ENCODE assay signal across 17 cellular contexts in the genomic region with DNA sequence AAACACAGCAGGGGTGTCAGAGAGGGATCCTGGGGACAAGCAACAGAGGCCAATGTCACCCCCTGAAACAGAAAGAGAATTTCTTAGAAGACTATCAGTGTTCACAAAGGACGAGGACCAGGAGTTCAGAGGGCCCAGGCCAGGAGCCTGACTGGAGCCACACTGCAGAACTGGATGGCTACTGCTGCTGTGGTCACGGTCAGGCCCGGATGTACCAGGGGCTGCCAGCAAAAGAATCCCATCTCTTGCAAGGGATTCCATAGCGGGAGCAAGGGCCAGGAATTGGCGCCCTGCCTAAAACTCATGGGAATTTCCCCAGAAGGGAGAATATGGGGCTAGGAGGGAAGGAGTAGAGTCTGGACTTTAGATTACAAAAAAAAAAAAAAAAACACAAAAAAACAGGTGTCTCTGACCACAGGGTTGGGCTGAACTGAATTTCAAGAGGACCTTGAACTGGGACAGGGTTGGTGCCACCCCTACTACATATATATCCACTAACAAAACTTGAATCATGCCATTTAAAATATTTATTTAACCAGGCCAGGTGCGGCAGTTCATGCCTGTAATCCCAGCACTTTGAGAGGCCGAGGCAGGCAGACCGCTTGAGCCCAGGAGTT. TPM values are rescaled to one million over a fixed set of nuclear protein-coding genes. Genes with fewer than 3 reads are reported as not detected.
DNase-seq lines count a peak whose midpoint lies in the region; ATAC-seq and TF ChIP-seq lines count a peak whose summit lies in the region.
"Had no signal": no experiment of that assay in that cellular context is flagged by ENCODE, and none has a peak within 500 bp of the region (broad histone marks: within the 10 kb centered on the region; RNA-seq: fewer than 3 reads in every experiment).

No MANE protein-coding gene starts in this region.

- H3K9me3 ChIP-seq in breast epithelium, result no peaks in the 10 kb centered on the region
- no peaks in the 10 kb centered on the region for H3K9me3 ChIP-seq in mucosa of rectum (ENCODE audit: control insufficient read depth in 2 of 2, low read length in 2 of 2)
- H3K9me3 ChIP-seq in right atrium auricular region, result no peaks in the 10 kb centered on the region
- H3K9me3 ChIP-seq in esophagus muscularis mucosa, result no peaks in the 10 kb centered on the region
- H3K9me3 ChIP-seq: ovary had no signal

- H3K9ac ChIP-seq in mucosa of rectum (ENCODE audit: low read depth in 1 of 2, low read length in 2 of 2), result no peak overlapping the region

- ATAC-seq in natural killer cell treated with Interleukin-12 subunit alpha and Interleukin-12 subunit beta and Interleukin-15 and Interleukin-18, amount 100 ng/mL, for 72 hours, result no peak
- ATAC-seq in natural killer cell, result no peak
- ATAC-seq: Right ventricle myocardium inferior had no signal

- no peak for TF ChIP-seq EP300 in esophagus muscularis mucosa (IDR thresholded peaks at IDR 0.05)

- peaks cover 11 to 19% of the 10 kb centered on the region in 2 donors for H3K4me1 Mint-ChIP-seq in natural killer cell treated with Interleukin-12 subunit alpha and Interleukin-12 subunit beta and Interleukin-15 and Interleukin-18, amount 100 ng/mL, for 72 hours (ENCODE audit: low read depth in 2 of 2)
- H3K4me1 Mint-ChIP-seq in natural killer cell, result peaks cover 10 to 12% of the 10 kb centered on the region in 2 donors

- H3K4me3 ChIP-seq in breast epithelium, result no peak overlapping the region
- no peak overlapping the region for H3K4me3 ChIP-seq in mucosa of rectum (ENCODE audit: low read length in 2 of 2)
- no peak overlapping the region for H3K4me3 ChIP-seq in right atrium auricular region
- H3K4me3 ChIP-seq in esophagus muscularis mucosa, result no peak overlapping the region
- H3K4me3 ChIP-seq: ovary had no signal

- H3K9me3 Mint-ChIP-seq in natural killer cell treated with Interleukin-12 subunit alpha and Interleukin-12 subunit beta and Interleukin-15 and Interleukin-18, amount 100 ng/mL, for 72 hours, result no peaks in the 10 kb centered on the region
- H3K9me3 Mint-ChIP-seq in natural killer cell, result no peaks in the 10 kb centered on the region
- H3K9me3 Mint-ChIP-seq: activated CD4-positive, alpha-beta T cell treated with anti-CD3 and anti-CD28 coated beads, Interleukin-2, amount 10 ng/mL, durations not matched to agents 24 days and 14 days had no signal

- H3K36me3 ChIP-seq in breast epithelium (no peaks in the 10 kb centered on the region), mucosa of rectum (ENCODE audit: control insufficient read depth in 2 of 2, insufficient read depth in 2 of 2, low read length in 2 of 2) (no peaks in the 10 kb centered on the region), right atrium auricular region (no peaks in the 10 kb centered on the region), esophagus muscularis mucosa (no peaks in the 10 kb centered on the region)
- H3K36me3 ChIP-seq: ovary had no signal

- intact Hi-C loops in natural killer cell (cut with micrococcal nuclease) (no loop called here), breast epithelium (cut with DNase I; ENCODE audit: low total_unique reads) (no loop called here), esophagus muscularis mucosa (cut with DNase I) (no loop called here)

- H3K27ac ChIP-seq in breast epithelium, result peak overlapping the region; percentile 20 to 83
- peak overlapping the region; percentile 70 to 81 for H3K27ac ChIP-seq in mucosa of rectum (ENCODE audit: low read depth in 2 of 2, low read length in 2 of 2)
- H3K27ac ChIP-seq in right atrium auricular region, result no peak overlapping the region
- H3K27ac ChIP-seq in esophagus muscularis mucosa (replicated peaks in 1 of 4), result no peak overlapping the region

- WGBS in esophagus muscularis mucosa, result 89% methylated on average over 8 of the region's 8 CpGs

- no peak for DNase-seq in natural killer cell treated with Interleukin-12 subunit alpha and Interleukin-12 subunit beta and Interleukin-15 and Interleukin-18, amount 100 ng/mL, for 72 hours (ENCODE audit: low spot score)
- DNase-seq in natural killer cell (no peak), breast epithelium (ENCODE audit: low spot score in 2 of 2) (no peak), right atrium auricular region (ENCODE audit: low spot score) (no peak), esophagus muscularis mucosa (ENCODE audit: extremely low spot score) (no peak), amniotic stem cell (lab: John Stamatoyannopoulos, UW) (no peak), NCI-H510A treated with DMSO at 0.1 percent for 48 hours (lab: John Stamatoyannopoulos, UW) (no peak)
- DNase-seq: ACHN; activated CD4-positive, alpha-beta T cell treated with anti-CD3 and anti-CD28 coated beads, Interleukin-2, amount 10 ng/mL, durations not matched to agents 24 days and 14 days; central memory CD4-positive, alpha-beta T cell; Kasumi-1; NCI-H1694 treated with DMSO at 0.1 percent for 48 hours; NCI-H82 had no signal

- no peaks in the 10 kb centered on the region for H3K27me3 Mint-ChIP-seq in natural killer cell treated with Interleukin-12 subunit alpha and Interleukin-12 subunit beta and Interleukin-15 and Interleukin-18, amount 100 ng/mL, for 72 hours
- H3K27me3 Mint-ChIP-seq in natural killer cell (ENCODE audit: low read depth in 2 of 2), result no peaks in the 10 kb centered on the region
- H3K27me3 Mint-ChIP-seq: activated naive CD8-positive, alpha-beta T cell had no signal

- no peaks in the 10 kb centered on the region for H3K27me3 ChIP-seq in breast epithelium
- no peaks in the 10 kb centered on the region for H3K27me3 ChIP-seq in mucosa of rectum (ENCODE audit: control insufficient read depth in 2 of 2, insufficient read depth in 2 of 2, low read length in 2 of 2)
- no peaks in the 10 kb centered on the region for H3K27me3 ChIP-seq in right atrium auricular region
- no peaks in the 10 kb centered on the region for H3K27me3 ChIP-seq in esophagus muscularis mucosa
- H3K27me3 ChIP-seq: ovary had no signal

- peak overlapping the region; percentile 41 for H3K4me3 Mint-ChIP-seq in natural killer cell treated with Interleukin-12 subunit alpha and Interleukin-12 subunit beta and Interleukin-15 and Interleukin-18, amount 100 ng/mL, for 72 hours
- H3K4me3 Mint-ChIP-seq in natural killer cell, result no peak overlapping the region
- H3K4me3 Mint-ChIP-seq: activated CD4-positive, alpha-beta T cell treated with anti-CD3 and anti-CD28 coated beads, Interleukin-2, amount 10 ng/mL, durations not matched to agents 24 days and 14 days had no signal

- no peak for TF ChIP-seq CTCF in natural killer cell (IDR thresholded peaks at IDR 0.05)
- TF ChIP-seq CTCF in breast epithelium (IDR thresholded peaks at IDR 0.05), result no peak
- TF ChIP-seq CTCF in right atrium auricular region (IDR thresholded peaks at IDR 0.05), result no peak
- TF ChIP-seq CTCF in esophagus muscularis mucosa (IDR thresholded peaks at IDR 0.05), result no peak

- TF ChIP-seq POLR2A in breast epithelium (IDR thresholded peaks at IDR 0.05) (no peak), esophagus muscularis mucosa (IDR thresholded peaks at IDR 0.05; ENCODE audit: low read depth) (no peak)

- H3K36me3 Mint-ChIP-seq in natural killer cell treated with Interleukin-12 subunit alpha and Interleukin-12 subunit beta and Interleukin-15 and Interleukin-18, amount 100 ng/mL, for 72 hours, result no peaks in the 10 kb centered on the region
- no peaks in the 10 kb centered on the region for H3K36me3 Mint-ChIP-seq in natural killer cell
- H3K36me3 Mint-ChIP-seq: activated naive CD8-positive, alpha-beta T cell had no signal

- peaks cover 0 to 14% of the 10 kb centered on the region in 2 donors for H3K4me1 ChIP-seq in breast epithelium
- H3K4me1 ChIP-seq in mucosa of rectum (ENCODE audit: control insufficient read depth in 2 of 2, insufficient read depth in 2 of 2, low read length in 2 of 2), result peaks cover 29 to 42% of the 10 kb centered on the region in 2 donors
- H3K4me1 ChIP-seq in right atrium auricular region, result peaks cover 0 to 14% of the 10 kb centered on the region in 2 donors
- H3K4me1 ChIP-seq in esophagus muscularis mucosa, result peaks cover 9 to 19% (median 17%) of the 10 kb centered on the region in 4 donors

- peak overlapping the region in 1 of 2 donors; percentile 94 for H3K27ac Mint-ChIP-seq in natural killer cell treated with Interleukin-12 subunit alpha and Interleukin-12 subunit beta and Interleukin-15 and Interleukin-18, amount 100 ng/mL, for 72 hours
- H3K27ac Mint-ChIP-seq in natural killer cell, result no peak overlapping the region

RNA-seq across cellular contexts. Expression of a gene that starts 15.7 kb away (rescaled TPM):
- total RNA-seq in natural killer cell treated with Interleukin-12 subunit alpha and Interleukin-12 subunit beta and Interleukin-15 and Interleukin-18, amount 100 ng/mL, for 72 hours, result under 1 TPM; 0.29 to 0.45 TPM
- total RNA-seq in natural killer cell (under 1 TPM in 2 of 3 donors, not detected in 1; 0.28 to 0.32 TPM), breast epithelium (10 to 100 TPM in 1 of 3 donors, 1 to 10 TPM in 1, under 1 TPM in 1; 0.64 to 22.4 (median 7.9) TPM), right atrium auricular region (1 to 10 TPM in 1 of 2 donors, under 1 TPM in 1; 0.59 to 3.6 TPM), esophagus muscularis mucosa (1 to 10 TPM in 3 of 4 donors, under 1 TPM in 1; 0.83 to 2.6 (median 1.3) TPM)

RNA-seq across cellular contexts. Expression of a gene that starts 24.9 kb away (rescaled TPM):
- total RNA-seq in natural killer cell treated with Interleukin-12 subunit alpha and Interleukin-12 subunit beta and Interleukin-15 and Interleukin-18, amount 100 ng/mL, for 72 hours, result not detected
- total RNA-seq in natural killer cell (not detected), breast epithelium (10 to 100 TPM in 1 of 3 donors, 1 to 10 TPM in 2; 1.6 to 74.9 (median 5.7) TPM), right atrium auricular region (1 to 10 TPM in 1 of 2 donors, not detected in 1; 1.9 TPM), esophagus muscularis mucosa (not detected)
- total RNA-seq: activated CD4-positive, alpha-beta T cell treated with anti-CD3 and anti-CD28 coated beads, Interleukin-2, amount 10 ng/mL, durations not matched to agents 24 days and 14 days had no signal

RNA-seq across cellular contexts. Expression of a gene that starts 40.9 kb away (rescaled TPM):
- 100 to 1,000 TPM; 174 to 187 TPM for total RNA-seq in natural killer cell treated with Interleukin-12 subunit alpha and Interleukin-12 subunit beta and Interleukin-15 and Interleukin-18, amount 100 ng/mL, for 72 hours
- total RNA-seq in natural killer cell (10 to 100 TPM; 51.8 to 75.4 (median 60.2) TPM), breast epithelium (100 to 1,000 TPM; 101 to 105 (median 103) TPM), right atrium auricular region (100 to 1,000 TPM; 154 to 163 TPM), esophagus muscularis mucosa (100 to 1,000 TPM in 2 of 4 donors, 10 to 100 TPM in 2; 65.1 to 116 (median 91.1) TPM)

RNA-seq across cellular contexts. Expression of a gene that starts 44.3 kb away (rescaled TPM):
- 10 to 100 TPM; 67.2 to 85.1 TPM for total RNA-seq in natural killer cell treated with Interleukin-12 subunit alpha and Interleukin-12 subunit beta and Interleukin-15 and Interleukin-18, amount 100 ng/mL, for 72 hours
- total RNA-seq in natural killer cell (10 to 100 TPM; 65.2 to 97.8 (median 67.5) TPM), breast epithelium (10 to 100 TPM; 34.6 to 58.4 (median 47.5) TPM), right atrium auricular region (10 to 100 TPM in 1 of 2 donors, 1 to 10 TPM in 1; 9.9 to 12.3 TPM), esophagus muscularis mucosa (10 to 100 TPM; 13.3 to 34.1 (median 15.2) TPM)

Comparison
In these comparisons a context has a peak if more than half of its experiments do, and no peak if none do; other contexts are left out.
1. H3K27ac ChIP-seq: peak in breast epithelium (2 of 2) and mucosa of rectum (2 of 2); none in right atrium auricular region (0 of 2) and esophagus muscularis mucosa (0 of 4).